26 cellular contexts compared by ENCODE assay signal in genomic region chr21:32472890-32473765, GRCh38.
"Had no signal": no experiment of that assay in that cellular context is flagged by ENCODE, and none has a peak within 500 bp of the region (broad histone marks: within the 10 kb centered on the region; RNA-seq: fewer than 3 reads in every experiment).

No MANE protein-coding gene starts in this region.

- DNase-seq: activated B cell treated with CpG ODN at 0.5 μM for 24 hours; activated naive CD4-positive, alpha-beta T cell treated with anti-CD3 and anti-CD28 coated beads, Interleukin-2, amount 10 ng/mL, durations not matched to agents 7 days and 5 days; activated naive CD8-positive, alpha-beta T cell treated with anti-CD3 and anti-CD28 coated beads, Interleukin-2, amount 10 ng/mL, durations not matched to agents 7 days and 5 days; activated T-cell treated with anti-CD3 and anti-CD28 coated beads for 4 hours; activated T-cell treated with anti-CD3 and anti-CD28 coated beads, Interleukin-2, amount 50 U/mL, for 72 hours; central memory CD4-positive, alpha-beta T cell; foreskin keratinocyte; left ventricle myocardium inferior; mesendoderm; pancreas; retina; stimulated activated CD4-positive, alpha-beta T cell treated with anti-CD3 and anti-CD28 coated beads, Interleukin-15, amount 100 ng/mL, for 24 hours; stimulated activated CD4-positive, alpha-beta T cell treated with anti-CD3 and anti-CD28 coated beads, Interleukin-2, amount 100 ng/mL, for 24 hours; stimulated activated naive B cell treated with anti-CD40 and anti-IgM and Interleukin-4, amounts not matched to agents 10 μg/mL and 1 μg/mL and 100 μg/mL, for 72 hours; T-helper 17 cell; T1000; tibial artery had no signal

- H3K9me3 Mint-ChIP-seq: activated B cell treated with CpG ODN at 0.5 μM for 24 hours; activated naive CD4-positive, alpha-beta T cell treated with anti-CD3 and anti-CD28 coated beads, Interleukin-2, amount 10 ng/mL, durations not matched to agents 7 days and 5 days; activated naive CD8-positive, alpha-beta T cell treated with anti-CD3 and anti-CD28 coated beads, Interleukin-2, amount 10 ng/mL, durations not matched to agents 7 days and 5 days; activated T-cell treated with anti-CD3 and anti-CD28 coated beads, Interleukin-2, amount 50 U/mL, for 72 hours; dendritic cell treated with granulocyte-macrophage colony-stimulating factor and Interleukin-4, amounts not matched to agents 40 ng/mL and 50 ng/mL, for 4 days; nephron had no signal

- H3K4me1 Mint-ChIP-seq: activated B cell treated with CpG ODN at 0.5 μM for 24 hours; activated naive CD4-positive, alpha-beta T cell treated with anti-CD3 and anti-CD28 coated beads, Interleukin-2, amount 10 ng/mL, durations not matched to agents 7 days and 5 days; activated naive CD8-positive, alpha-beta T cell treated with anti-CD3 and anti-CD28 coated beads, Interleukin-2, amount 10 ng/mL, durations not matched to agents 7 days and 5 days; brain; stimulated activated naive B cell treated with anti-CD40 and anti-IgM and Interleukin-4, amounts not matched to agents 10 μg/mL and 1 μg/mL and 100 μg/mL, for 72 hours had no signal

- H3K36me3 Mint-ChIP-seq: activated naive CD4-positive, alpha-beta T cell treated with anti-CD3 and anti-CD28 coated beads, Interleukin-2, amount 10 ng/mL, durations not matched to agents 7 days and 5 days had no signal

- ATAC-seq: activated T-cell treated with anti-CD3 and anti-CD28 coated beads, Interleukin-2, amount 50 U/mL, for 72 hours; foreskin keratinocyte; pancreas; stimulated activated naive B cell treated with anti-CD40 and anti-IgM and Interleukin-4, amounts not matched to agents 10 μg/mL and 1 μg/mL and 100 μg/mL, for 72 hours; T-helper 17 cell had no signal

- H3K27ac Mint-ChIP-seq: activated B cell treated with CpG ODN at 0.5 μM for 24 hours; activated naive CD4-positive, alpha-beta T cell treated with anti-CD3 and anti-CD28 coated beads, Interleukin-2, amount 10 ng/mL, durations not matched to agents 7 days and 5 days; activated naive CD8-positive, alpha-beta T cell treated with anti-CD3 and anti-CD28 coated beads, Interleukin-2, amount 10 ng/mL, durations not matched to agents 7 days and 5 days; activated T-cell treated with anti-CD3 and anti-CD28 coated beads, Interleukin-2, amount 50 U/mL, for 72 hours; dendritic cell treated with granulocyte-macrophage colony-stimulating factor and Interleukin-4, amounts not matched to agents 40 ng/mL and 50 ng/mL, for 4 days; nephron; stimulated activated naive B cell treated with anti-CD40 and anti-IgM and Interleukin-4, amounts not matched to agents 10 μg/mL and 1 μg/mL and 100 μg/mL, for 72 hours; T-helper 17 cell had no signal

- H3K4me3 Mint-ChIP-seq: activated B cell treated with CpG ODN at 0.5 μM for 24 hours; activated naive CD4-positive, alpha-beta T cell treated with anti-CD3 and anti-CD28 coated beads, Interleukin-2, amount 10 ng/mL, durations not matched to agents 7 days and 5 days; activated naive CD8-positive, alpha-beta T cell treated with anti-CD3 and anti-CD28 coated beads, Interleukin-2, amount 10 ng/mL, durations not matched to agents 7 days and 5 days; activated T-cell treated with anti-CD3 and anti-CD28 coated beads, Interleukin-2, amount 50 U/mL, for 72 hours; brain; dendritic cell treated with granulocyte-macrophage colony-stimulating factor and Interleukin-4, amounts not matched to agents 40 ng/mL and 50 ng/mL, for 4 days; nephron; stimulated activated naive B cell treated with anti-CD40 and anti-IgM and Interleukin-4, amounts not matched to agents 10 μg/mL and 1 μg/mL and 100 μg/mL, for 72 hours had no signal

- H3K27me3 Mint-ChIP-seq: activated B cell treated with CpG ODN at 0.5 μM for 24 hours; activated naive CD4-positive, alpha-beta T cell treated with anti-CD3 and anti-CD28 coated beads, Interleukin-2, amount 10 ng/mL, durations not matched to agents 7 days and 5 days; activated naive CD8-positive, alpha-beta T cell treated with anti-CD3 and anti-CD28 coated beads, Interleukin-2, amount 10 ng/mL, durations not matched to agents 7 days and 5 days; dendritic cell treated with granulocyte-macrophage colony-stimulating factor and Interleukin-4, amounts not matched to agents 40 ng/mL and 50 ng/mL, for 4 days; T-helper 17 cell had no signal

- H3K4me2 ChIP-seq: smooth muscle cell had no signal

- H3K4me3 ChIP-seq: ascending aorta, esophagus muscularis mucosa, left ventricle myocardium inferior, lung, pancreas, prostate gland, smooth muscle cell, suprapubic skin, tibial artery had no signal

- H3K27ac ChIP-seq: ascending aorta, esophagus muscularis mucosa, foreskin keratinocyte, left ventricle myocardium inferior, pancreas, suprapubic skin, tibial artery had no signal

- H3K27me3 ChIP-seq: ascending aorta, esophagus muscularis mucosa, foreskin keratinocyte, pancreas, suprapubic skin, tibial artery had no signal

- H3K9me3 ChIP-seq: ascending aorta, esophagus muscularis mucosa, left ventricle myocardium inferior, pancreas, prostate gland, suprapubic skin, tibial artery had no signal

- H3K4me1 ChIP-seq: foreskin keratinocyte had no signal
